12 cellular contexts compared by ENCODE assay signal in genomic region chr19:14385492-14385891, GRCh38. TPM values are rescaled to one million over a fixed set of nuclear protein-coding genes. Genes with fewer than 3 reads are reported as not detected.
DNase-seq lines count a peak whose midpoint lies in the region; ATAC-seq, FAIRE-seq and TF ChIP-seq lines count a peak whose summit lies in the region.
"Had no signal": no experiment of that assay in that cellular context is flagged by ENCODE, and none has a peak within 500 bp of the region (broad histone marks: within the 10 kb centered on the region; RNA-seq: fewer than 3 reads in every experiment).

No MANE protein-coding gene starts in this region.

- DNase-seq in GM06990 (ENCODE audit: extremely low read depth, insufficient read length) (peak; percentile 58), OCI-LY7 (ENCODE audit: low spot score) (no peak), coronary artery (ENCODE audit: low spot score) (no peak), HT-29 (ENCODE audit: low spot score) (no peak), HTR-8/SVneo (ENCODE audit: insufficient read length, low spot score) (no peak)
- DNase-seq in stimulated activated naive CD4-positive, alpha-beta T cell treated with Interleukin-2 at 50 U/mL for 16 hours (lab: John Stamatoyannopoulos, UW): peak; percentile 32
- DNase-seq: DMS79, gastrocnemius medialis, NCI-H510A treated with DMSO at 0.1 percent for 48 hours, right cardiac atrium had no signal

- H4K20me1 ChIP-seq in OCI-LY7 (ENCODE audit: insufficient read depth, low read length): no peaks in the 10 kb centered on the region

- peak overlapping the region; percentile 46 for H3K4me3 ChIP-seq in GM06990 (replicated peaks; ENCODE audit: low read depth, low read length)
- H3K4me3 ChIP-seq in OCI-LY7 (ENCODE audit: low read depth, low read length, poor library complexity, severe bottlenecking): peak overlapping the region; percentile 9
- H3K4me3 ChIP-seq in coronary artery: peak overlapping the region; percentile 47
- H3K4me3 ChIP-seq: GM23338 had no signal

- H3K9me2 ChIP-seq in OCI-LY7 (ENCODE audit: insufficient read depth, low read length): no peaks in the 10 kb centered on the region

- no peak overlapping the region for H2AFZ ChIP-seq in OCI-LY7 (ENCODE audit: low read length)
- H2AFZ ChIP-seq: GM23338 had no signal

- peak overlapping the region; percentile 85 for H3K4me2 ChIP-seq in OCI-LY7 (ENCODE audit: low read length)
- H3K4me2 ChIP-seq: GM23338 had no signal

- intact Hi-C loops in OCI-LY7 (cut with micrococcal nuclease; ENCODE audit: unreplicated experiment): no loop called here

- no peak for TF ChIP-seq CTCF in GM06990 (IDR thresholded peaks at IDR 0.05; ENCODE audit: insufficient read depth, low read length, poor library complexity, severe bottlenecking)
- no peak for TF ChIP-seq CTCF in OCI-LY7 (conservative IDR thresholded peaks at IDR 0.05; ENCODE audit: low read length)
- no peak for TF ChIP-seq CTCF in coronary artery (IDR thresholded peaks at IDR 0.05)

- no peaks in the 10 kb centered on the region for H3K9me3 ChIP-seq in OCI-LY7 (ENCODE audit: low read length)
- H3K9me3 ChIP-seq: gastrocnemius medialis had no signal

- no peaks in the 10 kb centered on the region; the same call in none of the 2 replicates for H3K36me3 ChIP-seq in GM06990 (ENCODE audit: control insufficient read depth, insufficient read depth, low read length)
- H3K36me3 ChIP-seq in OCI-LY7 (ENCODE audit: insufficient read depth, low read length): no peaks in the 10 kb centered on the region; the same call in 1 of the 2 replicates

- CTCF ChIA-PET in OCI-LY7 (lab: Charles Lee; ENCODE audit: unreplicated experiment): no interaction called here

- peaks cover 46% of the 10 kb centered on the region for H3K4me1 ChIP-seq in OCI-LY7 (ENCODE audit: insufficient read depth, low read length, poor library complexity, severe bottlenecking)

- BruUV-seq in OCI-LY7 (replicated peaks; lab: Mats Ljungman, UMichigan): no TSS peak

- no peak for ATAC-seq in GM21381 (IDR thresholded peaks at IDR 0.05; ENCODE audit: unreplicated experiment)
- ATAC-seq: gastrocnemius medialis, GM23338, right cardiac atrium had no signal

- POLR2A ChIA-PET in OCI-LY7 (lab: Charles Lee): interaction anchor here (0.7 kb wide), 2 partner anchors 30 to 196 kb away, joined by 3 to 7 read pairs; no protein-coding TSS in a partner anchor

- peaks cover 33% of the 10 kb centered on the region; the same call in 1 of the 2 replicates for H3K79me2 ChIP-seq in OCI-LY7 (ENCODE audit: insufficient read depth, low read depth, low read length)

- FAIRE-seq in HTR-8/SVneo (lab: Jason Lieb, UNC): no peak

- H3K27ac ChIP-seq in OCI-LY7 (ENCODE audit: low read depth, low read length, poor library complexity, severe bottlenecking) (no peak overlapping the region), coronary artery (peak overlapping the region in 1 of 2 donors; percentile 64)

- no peaks in the 10 kb centered on the region for H3K27me3 ChIP-seq in GM06990 (replicated peaks; ENCODE audit: control insufficient read depth, insufficient read depth, low read length)
- H3K27me3 ChIP-seq: gastrocnemius medialis had no signal

RNA-seq across cellular contexts. Expression of gene ADGRE5, which starts 4.2 kb away (rescaled TPM):
- 12.5 and 13.8 TPM in 2 replicates for total RNA-seq in OCI-LY7 (2014; rRNA removed; shearing (Covaris generic))
- total RNA-seq in OCI-LY7 (2022): 47.5 and 48.7 TPM in 2 replicates
- 41.4 and 62.8 TPM in 2 replicates for total RNA-seq in HT-29 (2014; rRNA removed; shearing (Covaris generic))

RNA-seq across cellular contexts. Expression of gene DDX39A, which starts 33.6 kb away (rescaled TPM):
- 425 and 474 TPM in 2 replicates for total RNA-seq in OCI-LY7 (2014; rRNA removed; shearing (Covaris generic))
- total RNA-seq in OCI-LY7 (2022): 294 and 316 TPM in 2 replicates
- 185 and 196 TPM in 2 replicates for total RNA-seq in HT-29 (2014; rRNA removed; shearing (Covaris generic))

RNA-seq across cellular contexts. Expression of gene PKN1, which starts 47.6 kb away (rescaled TPM):
- total RNA-seq in OCI-LY7 (2014; rRNA removed; shearing (Covaris generic)): 117 and 125 TPM in 2 replicates
- total RNA-seq in OCI-LY7 (2022): 233 and 246 TPM in 2 replicates
- 59.9 and 66.9 TPM in 2 replicates for total RNA-seq in HT-29 (2014; rRNA removed; shearing (Covaris generic))

Comparison
In these comparisons a context has a peak if more than half of its experiments do, and no peak if none do; other contexts are left out.
1. DNase-seq: peak in GM06990 (single experiment) and stimulated activated naive CD4-positive, alpha-beta T cell treated with Interleukin-2 at 50 U/mL for 16 hours (single experiment); none in OCI-LY7 (single experiment), coronary artery (single experiment), HT-29 (single experiment) and HTR-8/SVneo (single experiment).
2. Peak in every context shown above with its lines, with median percentiles within 50 percentile points of each other: H3K4me3 ChIP-seq.